In the genomic region with DNA sequence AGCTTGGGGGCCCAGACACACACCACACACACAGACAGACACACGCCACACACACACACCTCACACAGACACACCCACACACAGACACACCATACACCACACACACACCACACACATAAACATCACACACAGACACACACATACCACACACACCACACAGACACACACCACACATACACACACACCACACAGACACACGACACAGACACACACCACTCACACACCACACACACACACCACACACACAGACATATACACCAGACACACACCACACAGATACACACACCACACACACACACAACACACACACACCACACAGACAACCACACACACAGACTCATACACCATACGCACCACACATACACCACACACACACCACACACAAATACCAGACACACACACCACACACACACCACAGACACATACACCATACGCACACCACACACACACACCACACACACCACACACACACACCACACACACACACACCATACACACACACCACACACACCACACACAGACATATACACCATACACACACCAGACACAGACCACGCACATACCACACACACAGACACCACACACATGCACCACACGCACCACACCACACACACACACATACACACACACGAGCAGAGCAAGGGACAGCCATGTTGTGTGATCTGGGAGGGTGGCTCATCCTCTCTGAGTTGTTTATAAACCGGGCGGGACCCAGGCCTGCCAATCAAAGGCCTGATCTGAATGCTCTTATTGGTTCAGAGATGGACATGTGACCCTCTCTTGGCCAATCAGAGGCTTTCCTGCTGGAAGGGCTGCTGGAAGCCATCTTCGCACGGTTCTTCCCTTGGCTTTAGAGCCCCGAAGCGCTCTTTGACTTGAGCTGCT, we compare ENCODE assay signal across 1 cellular context.
TF ChIP-seq lines count a peak whose summit lies in the region.

No MANE protein-coding gene starts in this region.

TF ChIP-seq in GM12878, 131 proteins besides CTCF, POLR2A, EP300 and RAD21 (continued from another document):
- TF ChIP-seq SRF (IDR thresholded peaks at IDR 0.05; ENCODE audit: low read depth in 2 of 2, low read length in 2 of 2) (no peak), HDAC2 (IDR thresholded peaks at IDR 0.05) (no peak)
